Comparison of ENCODE assay signal across 8 cellular contexts in the genomic region with DNA sequence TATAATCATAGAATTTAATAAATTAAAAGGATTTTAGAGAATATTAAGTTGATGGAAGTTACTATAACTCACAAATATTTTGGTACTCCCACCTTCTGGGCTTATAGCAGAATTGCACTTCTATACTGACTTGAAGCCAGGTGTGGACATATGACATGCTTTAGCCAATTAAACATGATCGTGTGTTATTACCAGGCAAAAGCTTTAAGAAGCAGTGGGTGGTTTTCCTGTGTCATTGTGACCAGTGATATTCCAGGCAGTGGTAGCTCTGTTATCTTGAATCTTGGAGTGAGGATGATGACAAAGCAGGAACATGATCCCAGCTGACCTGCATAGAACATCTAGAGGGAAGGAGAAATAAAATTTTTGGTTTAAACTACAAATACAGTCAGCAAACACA.
A peak's percentile ranks its signal among the peaks of the same experiment; 100 is the strongest.
DNase-seq lines count a peak whose midpoint lies in the region; ATAC-seq and TF ChIP-seq lines count a peak whose summit lies in the region.

No MANE protein-coding gene starts in this region.

- H3K4me3 ChIP-seq in AG10803 (ENCODE audit: low read length): no peak overlapping the region
- H3K4me3 ChIP-seq in sigmoid colon: no peak overlapping the region
- no peak overlapping the region for H3K4me3 ChIP-seq in esophagus muscularis mucosa

- no peaks in the 10 kb centered on the region for H3K9me3 ChIP-seq in sigmoid colon
- H3K9me3 ChIP-seq in esophagus muscularis mucosa: no peaks in the 10 kb centered on the region

- peaks cover 0 to 12% (median 3%) of the 10 kb centered on the region in 4 donors for H3K4me1 ChIP-seq in sigmoid colon
- H3K4me1 ChIP-seq in esophagus muscularis mucosa: peaks cover 0 to 13% (median 12%) of the 10 kb centered on the region in 4 donors

- H3K27ac ChIP-seq in sigmoid colon (no peak overlapping the region), esophagus muscularis mucosa (replicated peaks in 1 of 4) (no peak overlapping the region)

- TF ChIP-seq EP300 in sigmoid colon (IDR thresholded peaks at IDR 0.05) (no peak), esophagus muscularis mucosa (IDR thresholded peaks at IDR 0.05) (no peak)

- H3K36me3 ChIP-seq in sigmoid colon (no peaks in the 10 kb centered on the region), esophagus muscularis mucosa (no peaks in the 10 kb centered on the region)

- in situ Hi-C loops in G401 (cut with HindIII; ENCODE audit: low sequenced_read_pairs): no loop called here

- intact Hi-C loops in sigmoid colon (cut with DNase I) (no loop called here), esophagus muscularis mucosa (cut with DNase I) (no loop called here)

- no peaks in the 10 kb centered on the region for H3K27me3 ChIP-seq in sigmoid colon
- no peaks in the 10 kb centered on the region for H3K27me3 ChIP-seq in esophagus muscularis mucosa

- 24 to 36% methylated on average over 1 of the region's 1 CpG for WGBS in sigmoid colon, 2 donors
- whole genome bisulfite sequencing in esophagus muscularis mucosa: 59% methylated on average over 1 of the region's 1 CpG

- TF ChIP-seq CTCF in AG10803 (conservative IDR thresholded peaks at IDR 0.05; ENCODE audit: low read length): no peak; the same call in 1 of the 2 replicates
- TF ChIP-seq CTCF in sigmoid colon (IDR thresholded peaks at IDR 0.05): no peak
- TF ChIP-seq CTCF in esophagus muscularis mucosa (IDR thresholded peaks at IDR 0.05): no peak

- peak; percentile 17 for DNase-seq in AG10803 (ENCODE audit: low read depth)
- DNase-seq in OCI-M1 (lab: John Stamatoyannopoulos, UW): peak; percentile 58
- peak; percentile 23 for DNase-seq in glomerular endothelial cell (ENCODE audit: extremely low read depth, low read depth, low spot score)
- no peak for DNase-seq in sigmoid colon
- DNase-seq in esophagus muscularis mucosa (ENCODE audit: extremely low spot score): no peak
- no peak for DNase-seq in activated T-cell treated with anti-CD3 and anti-CD28 coated beads, Interleukin-2, amount 50 U/mL, for 48 hours
- DNase-seq in G401 (ENCODE audit: low spot score): no peak

- ATAC-seq in GM19467 (IDR thresholded peaks at IDR 0.05; ENCODE audit: unreplicated experiment): peak; percentile 51

- TF ChIP-seq POLR2A in sigmoid colon (IDR thresholded peaks at IDR 0.05) (no peak), esophagus muscularis mucosa (IDR thresholded peaks at IDR 0.05; ENCODE audit: low read depth) (no peak)

Comparison
In these comparisons a context has a peak if more than half of its experiments do, and no peak if none do; other contexts are left out.
1. DNase-seq: peak in AG10803 (single experiment), OCI-M1 (single experiment) and glomerular endothelial cell (single experiment); none in sigmoid colon (single experiment), esophagus muscularis mucosa (single experiment), activated T-cell treated with anti-CD3 and anti-CD28 coated beads, Interleukin-2, amount 50 U/mL, for 48 hours (0 of 2) and G401 (single experiment).